In the genomic region with DNA sequence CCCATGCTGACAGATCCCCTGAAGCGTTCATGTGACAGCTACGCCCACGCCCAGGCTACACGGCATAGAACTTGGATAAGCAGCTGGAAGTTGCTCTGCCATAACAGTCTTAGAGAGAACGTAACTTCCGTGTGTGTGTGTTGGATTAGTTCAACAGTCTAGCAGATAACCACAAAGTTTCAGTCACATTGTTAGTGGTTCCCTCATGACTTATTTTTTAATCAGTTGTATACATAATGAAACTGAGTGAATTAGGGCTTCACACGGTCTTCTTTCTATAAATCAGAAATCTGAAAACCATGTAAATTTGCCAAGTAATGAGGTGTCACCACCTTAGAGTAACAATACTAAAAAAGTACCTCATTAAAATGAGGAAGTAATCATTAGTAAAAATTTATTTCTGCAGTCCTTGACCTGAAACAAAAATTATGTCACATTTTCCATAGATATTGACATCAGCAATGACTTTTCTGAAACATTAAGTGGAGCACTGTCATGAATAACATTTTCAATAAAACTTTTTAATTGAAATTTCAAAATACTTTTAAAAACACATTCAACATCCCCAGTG, we compare ENCODE assay signal across 9 cellular contexts. TPM values are rescaled to one million over a fixed set of nuclear protein-coding genes. Genes with fewer than 3 reads are reported as not detected.
DNase-seq lines count a peak whose midpoint lies in the region; ATAC-seq and TF ChIP-seq lines count a peak whose summit lies in the region.
"Had no signal": no experiment of that assay in that cellular context is flagged by ENCODE, and none has a peak within 500 bp of the region (broad histone marks: within the 10 kb centered on the region; RNA-seq: fewer than 3 reads in every experiment).

No MANE protein-coding gene starts in this region.

- no peaks in the 10 kb centered on the region for H3K27me3 Mint-ChIP-seq in nephron (ENCODE audit: low read depth)

- no peaks in the 10 kb centered on the region for H3K36me3 Mint-ChIP-seq in nephron (ENCODE audit: low read depth)

- H3K4me3 Mint-ChIP-seq in nephron = no peak overlapping the region

- no peak overlapping the region for H3K4me3 ChIP-seq in thyroid gland (replicated peaks in 1 of 3)
- H3K4me3 ChIP-seq: thoracic aorta had no signal

- TF ChIP-seq POLR2A in thyroid gland (IDR thresholded peaks at IDR 0.05) = no peak

- no peak overlapping the region for H3K27ac ChIP-seq in thyroid gland
- H3K27ac ChIP-seq: thoracic aorta had no signal

- peak overlapping the region in 2 of 3 experiments; percentile 11 to 28 for H3K27ac Mint-ChIP-seq in nephron

- peaks cover 12% of the 10 kb centered on the region for H3K4me1 Mint-ChIP-seq in nephron

- H3K36me3 ChIP-seq in thyroid gland = no peaks in the 10 kb centered on the region
- H3K36me3 ChIP-seq: thoracic aorta had no signal

- H3K9me3 ChIP-seq in thyroid gland = no peaks in the 10 kb centered on the region
- H3K9me3 ChIP-seq: thoracic aorta had no signal

- peaks cover 9 to 13% of the 10 kb centered on the region in 2 donors for H3K4me1 ChIP-seq in thyroid gland

- DNase-seq in NOMO-1 treated with DMSO at 0.1 percent for 48 hours (lab: John Stamatoyannopoulos, UW; ENCODE audit: unreplicated experiment) (peak; percentile 75), thyroid gland (no peak), AG08395 (ENCODE audit: low spot score) (no peak), SHP77 (lab: John Stamatoyannopoulos, UW) (no peak), mesenteric fat pad (ENCODE audit: low spot score) (no peak)

- intact Hi-C loops in thyroid gland (cut with DNase I) = no loop called here

- TF ChIP-seq CTCF in nephron (IDR thresholded peaks at IDR 0.05; ENCODE audit: unreplicated experiment in 3 of 3) (no peak), thyroid gland (IDR thresholded peaks at IDR 0.05) (no peak)

- WGBS in thyroid gland, 2 donors = 81 to 89% methylated on average over 7 of the region's 7 CpGs

- H3K9me3 Mint-ChIP-seq in nephron = no peaks in the 10 kb centered on the region

- H3K27me3 ChIP-seq in thyroid gland = no peaks in the 10 kb centered on the region

- ATAC-seq in GM19023 (IDR thresholded peaks at IDR 0.05; ENCODE audit: unreplicated experiment) (peak; percentile 80), HG02678 (IDR thresholded peaks at IDR 0.05; ENCODE audit: unreplicated experiment) (peak; percentile 74)

RNA-seq across cellular contexts. Expression of a gene that starts 21.7 kb away (rescaled TPM):
- total RNA-seq in thyroid gland (1 to 10 TPM; 2.6 to 7.7 (median 3.6) TPM), mesenteric fat pad (7.4 TPM)
